ENCODE assay signal across 8 cellular contexts in the genomic region with DNA sequence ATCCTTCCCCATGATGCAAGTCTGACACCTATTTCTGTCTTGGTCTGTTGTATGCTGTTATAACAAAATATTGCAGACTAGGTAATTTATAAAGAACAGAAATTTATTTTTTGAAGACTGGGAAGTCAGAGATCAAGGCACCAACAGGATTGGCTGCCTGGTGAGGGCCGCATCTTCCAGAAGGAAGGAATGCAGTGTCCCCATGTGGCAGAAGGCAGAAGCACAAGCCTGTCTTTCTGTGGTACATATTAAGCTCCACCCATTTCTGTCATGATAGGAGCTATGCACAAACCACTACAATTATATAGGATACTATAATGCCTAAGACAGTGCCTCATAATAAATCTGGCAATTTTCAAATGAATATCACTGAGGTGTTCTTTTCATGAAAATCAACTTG.
A peak's percentile ranks its signal among the peaks of the same experiment; 100 is the strongest.
DNase-seq lines count a peak whose midpoint lies in the region; ATAC-seq and TF ChIP-seq lines count a peak whose summit lies in the region.

No MANE protein-coding gene starts in this region.

- no peaks in the 10 kb centered on the region for H3K27me3 Mint-ChIP-seq in nephron progenitor cell (ENCODE audit: low read depth, poor library complexity)

- DNase-seq in LHCN-M2 (ENCODE audit: low read depth) (peak; percentile 3), brain pericyte (ENCODE audit: low read depth, low spot score) (peak; percentile 7), nephron progenitor cell (peak; percentile 33), GM10266 (ENCODE audit: extremely low spot score) (no peak)
- no peak for DNase-seq in stimulated activated CD4-positive, alpha-beta T cell treated with anti-CD3 and anti-CD28 coated beads, Interleukin-2, amount 100 ng/mL, for 48 hours

- H3K4me3 Mint-ChIP-seq in nephron progenitor cell: no peak overlapping the region

- no peaks in the 10 kb centered on the region for H3K4me1 Mint-ChIP-seq in nephron progenitor cell

- H3K36me3 Mint-ChIP-seq in nephron progenitor cell (ENCODE audit: low read depth): no peaks in the 10 kb centered on the region

- no peaks in the 10 kb centered on the region for H3K9me3 Mint-ChIP-seq in nephron progenitor cell

- H3K27ac Mint-ChIP-seq in nephron progenitor cell: no peak overlapping the region

- TF ChIP-seq CTCF in GM12875 (IDR thresholded peaks at IDR 0.05; ENCODE audit: borderline replicate concordance, insufficient read depth, low read depth, low read length): peak; percentile 40; the same call in 1 of the 2 replicates
- TF ChIP-seq CTCF in nephron progenitor cell (IDR thresholded peaks at IDR 0.05): peak; percentile 66
- no peak for TF ChIP-seq CTCF in GM10266 (IDR thresholded peaks at IDR 0.05; ENCODE audit: control insufficient read depth, insufficient read depth, low read depth, missing control alignments)

- H3K4me3 ChIP-seq in GM12875 (ENCODE audit: low read depth, low read length): no peak overlapping the region

- ATAC-seq in HG03280 (IDR thresholded peaks at IDR 0.05; ENCODE audit: unreplicated experiment): no peak
- ATAC-seq in GM21381 (IDR thresholded peaks at IDR 0.05; ENCODE audit: unreplicated experiment): no peak

Comparison
In these comparisons a context has a peak if more than half of its experiments do, and no peak if none do; other contexts are left out.
1. DNase-seq: peak in LHCN-M2 (single experiment), brain pericyte (single experiment) and nephron progenitor cell (single experiment); none in GM10266 (single experiment) and stimulated activated CD4-positive, alpha-beta T cell treated with anti-CD3 and anti-CD28 coated beads, Interleukin-2, amount 100 ng/mL, for 48 hours (0 of 2).